Comparison of ENCODE assay signal across 14 cellular contexts in genomic region chr16:22670044-22670536, GRCh38.
A peak's percentile ranks its signal among the peaks of the same experiment; 100 is the strongest.
DNase-seq lines count a peak whose midpoint lies in the region; ATAC-seq and TF ChIP-seq lines count a peak whose summit lies in the region.
"Had no signal": no experiment of that assay in that cellular context is flagged by ENCODE, and none has a peak within 500 bp of the region (broad histone marks: within the 10 kb centered on the region; RNA-seq: fewer than 3 reads in every experiment).

No MANE protein-coding gene starts in this region.

- no peak overlapping the region for H3K4me2 ChIP-seq in mesendoderm (ENCODE audit: low read length)

- no peaks in the 10 kb centered on the region for H3K4me1 Mint-ChIP-seq in activated naive CD4-positive, alpha-beta T cell treated with anti-CD3 and anti-CD28 coated beads, Interleukin-2, amount 10 ng/mL, durations not matched to agents 7 days and 5 days
- H3K4me1 Mint-ChIP-seq: CD4-positive, alpha-beta memory T cell had no signal

- no peaks in the 10 kb centered on the region for H3K79me2 ChIP-seq in mesendoderm (ENCODE audit: control insufficient read depth, insufficient read depth, low read length)

- peak overlapping the region; percentile 94 for H4K5ac ChIP-seq in mesendoderm (ENCODE audit: low read length)

- no peak overlapping the region for H2AK5ac ChIP-seq in mesendoderm (ENCODE audit: low read length)

- no peak overlapping the region for H3K56ac ChIP-seq in mesendoderm (ENCODE audit: low read length)

- H3K9me3 Mint-ChIP-seq in activated naive CD4-positive, alpha-beta T cell treated with anti-CD3 and anti-CD28 coated beads, Interleukin-2, amount 10 ng/mL, durations not matched to agents 7 days and 5 days: no peaks in the 10 kb centered on the region
- H3K9me3 Mint-ChIP-seq: CD4-positive, alpha-beta memory T cell had no signal

- H3K79me1 ChIP-seq in mesendoderm (ENCODE audit: low read length): no peaks in the 10 kb centered on the region

- H3K4ac ChIP-seq in mesendoderm (ENCODE audit: low read depth, low read length): no peak overlapping the region

- no peak overlapping the region for H3K4me3 Mint-ChIP-seq in activated naive CD4-positive, alpha-beta T cell treated with anti-CD3 and anti-CD28 coated beads, Interleukin-2, amount 10 ng/mL, durations not matched to agents 7 days and 5 days
- H3K4me3 Mint-ChIP-seq: CD4-positive, alpha-beta memory T cell had no signal

- H3K36me3 ChIP-seq in HEK293 (ENCODE audit: control insufficient read depth in 2 of 2, insufficient read depth in 1 of 2, low read length in 2 of 2) (no peaks in the 10 kb centered on the region), brain microvascular endothelial cell (replicated peaks) (no peaks in the 10 kb centered on the region), mesendoderm (ENCODE audit: control insufficient read depth, insufficient read depth, low read length) (no peaks in the 10 kb centered on the region)
- H3K36me3 ChIP-seq: adrenal gland, cardiac muscle cell, suprapubic skin had no signal

- H3K27me3 Mint-ChIP-seq in activated naive CD4-positive, alpha-beta T cell treated with anti-CD3 and anti-CD28 coated beads, Interleukin-2, amount 10 ng/mL, durations not matched to agents 7 days and 5 days: no peaks in the 10 kb centered on the region

- no peak overlapping the region for H2BK15ac ChIP-seq in mesendoderm (replicated peaks; ENCODE audit: low read depth)

- peaks cover 7% of the 10 kb centered on the region for H3K27me3 ChIP-seq in brain microvascular endothelial cell (replicated peaks)
- no peaks in the 10 kb centered on the region for H3K27me3 ChIP-seq in mesendoderm (ENCODE audit: insufficient read depth, low read length, poor library complexity)
- H3K27me3 ChIP-seq: adrenal gland had no signal

- H3K9me3 ChIP-seq in HEK293 (ENCODE audit: control insufficient read depth, insufficient read depth, low read depth, low read length): no peaks in the 10 kb centered on the region
- H3K9me3 ChIP-seq: adrenal gland, suprapubic skin had no signal

- H4K8ac ChIP-seq in mesendoderm (ENCODE audit: low read depth, low read length): no peak overlapping the region

- H3K4me3 ChIP-seq in HEK293 (ENCODE audit: low read depth, low read length) (no peak overlapping the region), brain microvascular endothelial cell (ENCODE audit: low read depth, low read length) (no peak overlapping the region), mesendoderm (ENCODE audit: low read length) (no peak overlapping the region)
- H3K4me3 ChIP-seq: adrenal gland, cardiac muscle cell, suprapubic skin had no signal

- H3K27ac Mint-ChIP-seq in activated naive CD4-positive, alpha-beta T cell treated with anti-CD3 and anti-CD28 coated beads, Interleukin-2, amount 10 ng/mL, durations not matched to agents 7 days and 5 days: no peak overlapping the region
- H3K27ac Mint-ChIP-seq: CD4-positive, alpha-beta memory T cell had no signal

- H3K27ac ChIP-seq in HEK293 (ENCODE audit: extremely low read depth, low read depth, low read length) (no peak overlapping the region), brain microvascular endothelial cell (no peak overlapping the region), mesendoderm (ENCODE audit: low read depth, low read length) (no peak overlapping the region)
- H3K27ac ChIP-seq: adrenal gland, cardiac muscle cell, suprapubic skin had no signal

- H3K23ac ChIP-seq in mesendoderm (ENCODE audit: low read length): no peak overlapping the region

- no peak overlapping the region for H3K18ac ChIP-seq in mesendoderm (ENCODE audit: low read length)

- no peaks in the 10 kb centered on the region for H3K36me3 Mint-ChIP-seq in activated naive CD4-positive, alpha-beta T cell treated with anti-CD3 and anti-CD28 coated beads, Interleukin-2, amount 10 ng/mL, durations not matched to agents 7 days and 5 days
- H3K36me3 Mint-ChIP-seq: CD4-positive, alpha-beta memory T cell had no signal

- in situ Hi-C loops in brain microvascular endothelial cell (cut with HindIII; ENCODE audit: low pct_ligation_motif_present, low sequenced_read_pairs): no loop called here

- no peak overlapping the region for H2BK120ac ChIP-seq in mesendoderm (ENCODE audit: low read depth, low read length)

- CTCF ChIA-PET in HEK293 (lab: Yijun Ruan, JAX): interaction anchor here (0.6 kb wide), 1 partner anchor 104 kb away, joined by 3 read pairs; no protein-coding TSS in a partner anchor
- CTCF ChIA-PET in activated naive CD4-positive, alpha-beta T cell treated with anti-CD3 and anti-CD28 coated beads, Interleukin-2, amount 10 ng/mL, durations not matched to agents 7 days and 5 days (lab: Charles Lee): no interaction called here

- H2BK5ac ChIP-seq in mesendoderm (ENCODE audit: low read length): no peak overlapping the region

- no peak for TF ChIP-seq CTCF in HEK293 (tag by site-specific recombination; IDR thresholded peaks at IDR 0.05)
- TF ChIP-seq CTCF in brain microvascular endothelial cell (IDR thresholded peaks at IDR 0.05; ENCODE audit: low read depth, low read length, missing control alignments): peak; percentile 8

- POLR2A ChIA-PET in HEK293 (lab: Yijun Ruan, JAX): no interaction called here

- ATAC-seq in GM21619 (IDR thresholded peaks at IDR 0.05; ENCODE audit: unreplicated experiment): no peak

- no CpG with 5 or more reads among the region's 8 CpGs for WGBS in mesendoderm (ENCODE audit: extremely low coverage, insufficient coverage, low lambda C conversion rate)

- H3K4me1 ChIP-seq in HEK293 (ENCODE audit: control insufficient read depth, insufficient read depth, low read length) (no peaks in the 10 kb centered on the region), mesendoderm (ENCODE audit: control insufficient read depth, low read depth, low read length) (no peaks in the 10 kb centered on the region)
- H3K4me1 ChIP-seq: adrenal gland had no signal

- no peak overlapping the region for H3K9ac ChIP-seq in mesendoderm (ENCODE audit: low read length)

- DNase-seq in AG20443 (ENCODE audit: low spot score) (peak; percentile 47), brain microvascular endothelial cell (no peak), mesendoderm (no peak), cerebellar nuclear complex (lab: John Stamatoyannopoulos, UW) (no peak), NCI-H1694 (lab: John Stamatoyannopoulos, UW) (no peak)
- DNase-seq in activated naive CD4-positive, alpha-beta T cell treated with anti-CD3 and anti-CD28 coated beads, Interleukin-2, amount 10 ng/mL, durations not matched to agents 7 days and 5 days: no peak
- DNase-seq: activated CD4-positive, alpha-beta T cell treated with anti-CD3 and anti-CD28 coated beads for 4 hours; activated gamma-delta T cell; CD4-positive, alpha-beta memory T cell had no signal

TF ChIP-seq in HEK293, 187 proteins besides CTCF, POLR2A, EP300 and RAD21:
- TF ChIP-seq SCRT1 (tag by site-specific recombination; IDR thresholded peaks at IDR 0.05; ENCODE audit: borderline replicate concordance) (peak; percentile 55; the same call in 1 of the 2 replicates), REPIN1 (tag by site-specific recombination; IDR thresholded peaks at IDR 0.05; ENCODE audit: low read depth) (no peak), SCRT2 (tag by site-specific recombination; IDR thresholded peaks at IDR 0.05) (peak; percentile 69), ZNF548 (tag by site-specific recombination; IDR thresholded peaks at IDR 0.05) (no peak), ZSCAN23 (tag by site-specific recombination; IDR thresholded peaks at IDR 0.05) (no peak), PRDM6 (tag by site-specific recombination; IDR thresholded peaks at IDR 0.05) (no peak), ZNF274 (IDR thresholded peaks at IDR 0.05; ENCODE audit: low read length) (no peak), ZNF274 (tag by site-specific recombination; IDR thresholded peaks at IDR 0.05; ENCODE audit: borderline replicate concordance) (no peak), ZSCAN16 (tag by site-specific recombination; IDR thresholded peaks at IDR 0.05) (no peak)
